In genomic region chr14:102320671-102321455, GRCh38 we compare ENCODE assay signal across 2 cellular contexts.
TF ChIP-seq lines count a peak whose summit lies in the region.

No MANE protein-coding gene starts in this region.

TF ChIP-seq in SK-N-SH, 30 proteins besides CTCF, POLR2A, EP300 and RAD21 (continued from another document):
- TF ChIP-seq, protein P1, sequence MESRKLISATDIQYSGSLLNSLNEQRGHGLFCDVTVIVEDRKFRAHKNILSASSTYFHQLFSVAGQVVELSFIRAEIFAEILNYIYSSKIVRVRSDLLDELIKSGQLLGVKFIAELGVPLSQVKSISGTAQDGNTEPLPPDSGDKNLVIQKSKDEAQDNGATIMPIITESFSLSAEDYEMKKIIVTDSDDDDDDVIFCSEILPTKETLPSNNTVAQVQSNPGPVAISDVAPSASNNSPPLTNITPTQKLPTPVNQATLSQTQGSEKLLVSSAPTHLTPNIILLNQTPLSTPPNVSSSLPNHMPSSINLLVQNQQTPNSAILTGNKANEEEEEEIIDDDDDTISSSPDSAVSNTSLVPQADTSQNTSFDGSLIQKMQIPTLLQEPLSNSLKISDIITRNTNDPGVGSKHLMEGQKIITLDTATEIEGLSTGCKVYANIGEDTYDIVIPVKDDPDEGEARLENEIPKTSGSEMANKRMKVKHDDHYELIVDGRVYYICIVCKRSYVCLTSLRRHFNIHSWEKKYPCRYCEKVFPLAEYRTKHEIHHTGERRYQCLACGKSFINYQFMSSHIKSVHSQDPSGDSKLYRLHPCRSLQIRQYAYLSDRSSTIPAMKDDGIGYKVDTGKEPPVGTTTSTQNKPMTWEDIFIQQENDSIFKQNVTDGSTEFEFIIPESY (IDR thresholded peaks at IDR 0.05; ENCODE audit: borderline replicate concordance, low read depth), result no peak
- TF ChIP-seq, protein P2, sequence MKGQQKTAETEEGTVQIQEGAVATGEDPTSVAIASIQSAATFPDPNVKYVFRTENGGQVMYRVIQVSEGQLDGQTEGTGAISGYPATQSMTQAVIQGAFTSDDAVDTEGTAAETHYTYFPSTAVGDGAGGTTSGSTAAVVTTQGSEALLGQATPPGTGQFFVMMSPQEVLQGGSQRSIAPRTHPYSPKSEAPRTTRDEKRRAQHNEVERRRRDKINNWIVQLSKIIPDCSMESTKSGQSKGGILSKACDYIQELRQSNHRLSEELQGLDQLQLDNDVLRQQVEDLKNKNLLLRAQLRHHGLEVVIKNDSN (IDR thresholded peaks at IDR 0.05; ENCODE audit: borderline replicate concordance, low read depth), result no peak
- no peak for TF ChIP-seq JUND (IDR thresholded peaks at IDR 0.05)
- TF ChIP-seq ELF1 (IDR thresholded peaks at IDR 0.05), result no peak
- TF ChIP-seq USF2 (IDR thresholded peaks at IDR 0.05; ENCODE audit: borderline replicate concordance, low read depth, low read length), result no peak
- TF ChIP-seq TCF12 (IDR thresholded peaks at IDR 0.05), result no peak
- TF ChIP-seq, protein P3, sequence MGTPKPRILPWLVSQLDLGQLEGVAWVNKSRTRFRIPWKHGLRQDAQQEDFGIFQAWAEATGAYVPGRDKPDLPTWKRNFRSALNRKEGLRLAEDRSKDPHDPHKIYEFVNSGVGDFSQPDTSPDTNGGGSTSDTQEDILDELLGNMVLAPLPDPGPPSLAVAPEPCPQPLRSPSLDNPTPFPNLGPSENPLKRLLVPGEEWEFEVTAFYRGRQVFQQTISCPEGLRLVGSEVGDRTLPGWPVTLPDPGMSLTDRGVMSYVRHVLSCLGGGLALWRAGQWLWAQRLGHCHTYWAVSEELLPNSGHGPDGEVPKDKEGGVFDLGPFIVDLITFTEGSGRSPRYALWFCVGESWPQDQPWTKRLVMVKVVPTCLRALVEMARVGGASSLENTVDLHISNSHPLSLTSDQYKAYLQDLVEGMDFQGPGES (IDR thresholded peaks at IDR 0.05; ENCODE audit: low read depth, low read length), result no peak

TF ChIP-seq in SK-N-SH treated with all-trans-retinoic acid at 6 μM for 48 hours, 23 proteins besides CTCF, POLR2A, EP300 and RAD21 (continued from another document):
- TF ChIP-seq, protein P4, sequence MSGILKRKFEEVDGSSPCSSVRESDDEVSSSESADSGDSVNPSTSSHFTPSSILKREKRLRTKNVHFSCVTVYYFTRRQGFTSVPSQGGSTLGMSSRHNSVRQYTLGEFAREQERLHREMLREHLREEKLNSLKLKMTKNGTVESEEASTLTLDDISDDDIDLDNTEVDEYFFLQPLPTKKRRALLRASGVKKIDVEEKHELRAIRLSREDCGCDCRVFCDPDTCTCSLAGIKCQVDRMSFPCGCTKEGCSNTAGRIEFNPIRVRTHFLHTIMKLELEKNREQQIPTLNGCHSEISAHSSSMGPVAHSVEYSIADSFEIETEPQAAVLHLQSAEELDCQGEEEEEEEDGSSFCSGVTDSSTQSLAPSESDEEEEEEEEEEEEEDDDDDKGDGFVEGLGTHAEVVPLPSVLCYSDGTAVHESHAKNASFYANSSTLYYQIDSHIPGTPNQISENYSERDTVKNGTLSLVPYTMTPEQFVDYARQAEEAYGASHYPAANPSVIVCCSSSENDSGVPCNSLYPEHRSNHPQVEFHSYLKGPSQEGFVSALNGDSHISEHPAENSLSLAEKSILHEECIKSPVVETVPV (CRISPR knock-in tag; IDR thresholded peaks at IDR 0.05), result no peak
- TF ChIP-seq, protein P5, sequence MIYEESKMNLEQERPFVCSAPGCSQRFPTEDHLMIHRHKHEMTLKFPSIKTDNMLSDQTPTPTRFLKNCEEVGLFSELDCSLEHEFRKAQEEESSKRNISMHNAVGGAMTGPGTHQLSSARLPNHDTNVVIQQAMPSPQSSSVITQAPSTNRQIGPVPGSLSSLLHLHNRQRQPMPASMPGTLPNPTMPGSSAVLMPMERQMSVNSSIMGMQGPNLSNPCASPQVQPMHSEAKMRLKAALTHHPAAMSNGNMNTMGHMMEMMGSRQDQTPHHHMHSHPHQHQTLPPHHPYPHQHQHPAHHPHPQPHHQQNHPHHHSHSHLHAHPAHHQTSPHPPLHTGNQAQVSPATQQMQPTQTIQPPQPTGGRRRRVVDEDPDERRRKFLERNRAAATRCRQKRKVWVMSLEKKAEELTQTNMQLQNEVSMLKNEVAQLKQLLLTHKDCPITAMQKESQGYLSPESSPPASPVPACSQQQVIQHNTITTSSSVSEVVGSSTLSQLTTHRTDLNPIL (CRISPR knock-in tag; IDR thresholded peaks at IDR 0.05; ENCODE audit: low read depth), result no peak
- TF ChIP-seq BACH2 (CRISPR knock-in tag; IDR thresholded peaks at IDR 0.05; ENCODE audit: borderline replicate concordance) (no peak), ZFP3 (CRISPR knock-in tag; IDR thresholded peaks at IDR 0.05) (no peak), ZFP30 (CRISPR knock-in tag; IDR thresholded peaks at IDR 0.05) (no peak), TCF4 (CRISPR knock-in tag; IDR thresholded peaks at IDR 0.05; ENCODE audit: borderline replicate concordance) (no peak)
- TF ChIP-seq, protein P6, sequence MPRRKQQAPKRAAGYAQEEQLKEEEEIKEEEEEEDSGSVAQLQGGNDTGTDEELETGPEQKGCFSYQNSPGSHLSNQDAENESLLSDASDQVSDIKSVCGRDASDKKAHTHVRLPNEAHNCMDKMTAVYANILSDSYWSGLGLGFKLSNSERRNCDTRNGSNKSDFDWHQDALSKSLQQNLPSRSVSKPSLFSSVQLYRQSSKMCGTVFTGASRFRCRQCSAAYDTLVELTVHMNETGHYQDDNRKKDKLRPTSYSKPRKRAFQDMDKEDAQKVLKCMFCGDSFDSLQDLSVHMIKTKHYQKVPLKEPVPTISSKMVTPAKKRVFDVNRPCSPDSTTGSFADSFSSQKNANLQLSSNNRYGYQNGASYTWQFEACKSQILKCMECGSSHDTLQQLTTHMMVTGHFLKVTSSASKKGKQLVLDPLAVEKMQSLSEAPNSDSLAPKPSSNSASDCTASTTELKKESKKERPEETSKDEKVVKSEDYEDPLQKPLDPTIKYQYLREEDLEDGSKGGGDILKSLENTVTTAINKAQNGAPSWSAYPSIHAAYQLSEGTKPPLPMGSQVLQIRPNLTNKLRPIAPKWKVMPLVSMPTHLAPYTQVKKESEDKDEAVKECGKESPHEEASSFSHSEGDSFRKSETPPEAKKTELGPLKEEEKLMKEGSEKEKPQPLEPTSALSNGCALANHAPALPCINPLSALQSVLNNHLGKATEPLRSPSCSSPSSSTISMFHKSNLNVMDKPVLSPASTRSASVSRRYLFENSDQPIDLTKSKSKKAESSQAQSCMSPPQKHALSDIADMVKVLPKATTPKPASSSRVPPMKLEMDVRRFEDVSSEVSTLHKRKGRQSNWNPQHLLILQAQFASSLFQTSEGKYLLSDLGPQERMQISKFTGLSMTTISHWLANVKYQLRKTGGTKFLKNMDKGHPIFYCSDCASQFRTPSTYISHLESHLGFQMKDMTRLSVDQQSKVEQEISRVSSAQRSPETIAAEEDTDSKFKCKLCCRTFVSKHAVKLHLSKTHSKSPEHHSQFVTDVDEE (CRISPR knock-in tag; IDR thresholded peaks at IDR 0.05), result no peak
